In the genomic region with DNA sequence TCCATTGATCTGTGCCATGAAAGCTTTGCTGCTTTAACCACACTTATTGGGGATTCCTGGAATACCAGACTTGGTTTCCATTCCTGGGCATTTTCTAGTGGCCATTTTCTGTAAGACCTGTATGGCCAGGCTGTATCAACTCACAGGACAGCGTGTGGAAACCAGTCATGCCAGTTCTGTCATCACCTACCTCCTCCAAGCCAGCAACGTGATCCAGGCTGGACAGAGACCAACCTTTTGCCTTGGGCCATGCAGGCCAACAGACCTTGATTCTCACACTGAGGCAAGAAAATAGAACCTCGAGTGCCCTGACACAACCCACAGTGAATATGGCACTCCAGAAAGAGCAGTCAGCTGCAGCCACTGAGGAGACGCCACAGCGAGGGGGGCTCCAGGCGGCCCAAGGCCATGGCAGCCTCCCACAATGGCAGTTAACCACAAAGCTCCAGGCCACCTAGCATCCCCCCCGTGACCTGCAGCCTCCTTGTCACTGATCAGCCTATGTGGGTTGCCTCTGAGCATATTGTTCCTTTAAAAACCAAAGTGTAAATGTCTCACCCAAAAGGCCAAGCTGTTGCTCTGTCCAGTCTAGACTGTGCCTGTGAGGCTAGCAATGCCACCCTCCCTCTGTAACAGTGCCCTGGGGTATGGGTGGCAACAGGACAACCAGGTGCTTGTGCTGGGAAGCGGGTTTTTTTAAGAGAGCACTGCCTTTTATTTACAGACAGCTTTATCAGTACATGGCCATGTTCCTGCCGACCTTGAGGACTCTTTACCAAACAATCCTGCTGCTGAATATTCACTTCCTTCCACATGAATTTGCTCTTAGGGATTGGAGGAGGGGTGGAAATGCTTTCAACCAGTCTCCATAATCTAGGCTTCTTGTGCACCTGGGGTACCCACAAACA, we compare ENCODE assay signal across 1 cellular context.
TF ChIP-seq lines count a peak whose summit lies in the region.

No MANE protein-coding gene starts in this region.

TF ChIP-seq in SK-N-SH treated with all-trans-retinoic acid at 6 μM for 48 hours, 23 proteins besides CTCF, POLR2A, EP300 and RAD21 (continued from another document):
- TF ChIP-seq, protein P1, sequence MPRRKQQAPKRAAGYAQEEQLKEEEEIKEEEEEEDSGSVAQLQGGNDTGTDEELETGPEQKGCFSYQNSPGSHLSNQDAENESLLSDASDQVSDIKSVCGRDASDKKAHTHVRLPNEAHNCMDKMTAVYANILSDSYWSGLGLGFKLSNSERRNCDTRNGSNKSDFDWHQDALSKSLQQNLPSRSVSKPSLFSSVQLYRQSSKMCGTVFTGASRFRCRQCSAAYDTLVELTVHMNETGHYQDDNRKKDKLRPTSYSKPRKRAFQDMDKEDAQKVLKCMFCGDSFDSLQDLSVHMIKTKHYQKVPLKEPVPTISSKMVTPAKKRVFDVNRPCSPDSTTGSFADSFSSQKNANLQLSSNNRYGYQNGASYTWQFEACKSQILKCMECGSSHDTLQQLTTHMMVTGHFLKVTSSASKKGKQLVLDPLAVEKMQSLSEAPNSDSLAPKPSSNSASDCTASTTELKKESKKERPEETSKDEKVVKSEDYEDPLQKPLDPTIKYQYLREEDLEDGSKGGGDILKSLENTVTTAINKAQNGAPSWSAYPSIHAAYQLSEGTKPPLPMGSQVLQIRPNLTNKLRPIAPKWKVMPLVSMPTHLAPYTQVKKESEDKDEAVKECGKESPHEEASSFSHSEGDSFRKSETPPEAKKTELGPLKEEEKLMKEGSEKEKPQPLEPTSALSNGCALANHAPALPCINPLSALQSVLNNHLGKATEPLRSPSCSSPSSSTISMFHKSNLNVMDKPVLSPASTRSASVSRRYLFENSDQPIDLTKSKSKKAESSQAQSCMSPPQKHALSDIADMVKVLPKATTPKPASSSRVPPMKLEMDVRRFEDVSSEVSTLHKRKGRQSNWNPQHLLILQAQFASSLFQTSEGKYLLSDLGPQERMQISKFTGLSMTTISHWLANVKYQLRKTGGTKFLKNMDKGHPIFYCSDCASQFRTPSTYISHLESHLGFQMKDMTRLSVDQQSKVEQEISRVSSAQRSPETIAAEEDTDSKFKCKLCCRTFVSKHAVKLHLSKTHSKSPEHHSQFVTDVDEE (CRISPR knock-in tag; IDR thresholded peaks at IDR 0.05): no peak
- TF ChIP-seq PPARA (CRISPR knock-in tag; IDR thresholded peaks at IDR 0.05; ENCODE audit: borderline replicate concordance) (no peak), SNAI2 (CRISPR knock-in tag; IDR thresholded peaks at IDR 0.05) (no peak), CSDC2 (CRISPR knock-in tag; IDR thresholded peaks at IDR 0.05) (no peak)
- TF ChIP-seq, protein P2, sequence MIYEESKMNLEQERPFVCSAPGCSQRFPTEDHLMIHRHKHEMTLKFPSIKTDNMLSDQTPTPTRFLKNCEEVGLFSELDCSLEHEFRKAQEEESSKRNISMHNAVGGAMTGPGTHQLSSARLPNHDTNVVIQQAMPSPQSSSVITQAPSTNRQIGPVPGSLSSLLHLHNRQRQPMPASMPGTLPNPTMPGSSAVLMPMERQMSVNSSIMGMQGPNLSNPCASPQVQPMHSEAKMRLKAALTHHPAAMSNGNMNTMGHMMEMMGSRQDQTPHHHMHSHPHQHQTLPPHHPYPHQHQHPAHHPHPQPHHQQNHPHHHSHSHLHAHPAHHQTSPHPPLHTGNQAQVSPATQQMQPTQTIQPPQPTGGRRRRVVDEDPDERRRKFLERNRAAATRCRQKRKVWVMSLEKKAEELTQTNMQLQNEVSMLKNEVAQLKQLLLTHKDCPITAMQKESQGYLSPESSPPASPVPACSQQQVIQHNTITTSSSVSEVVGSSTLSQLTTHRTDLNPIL (CRISPR knock-in tag; IDR thresholded peaks at IDR 0.05; ENCODE audit: low read depth): no peak
